In genomic region chr21:28746166-28746565, GRCh38 we compare ENCODE assay signal across 15 cellular contexts.
"Had no signal": no experiment of that assay in that cellular context is flagged by ENCODE, and none has a peak within 500 bp of the region (broad histone marks: within the 10 kb centered on the region; RNA-seq: fewer than 3 reads in every experiment).

No MANE protein-coding gene starts in this region.

- H3K27ac Mint-ChIP-seq: activated B cell treated with CpG ODN at 0.5 μM for 24 hours; activated CD8-positive, alpha-beta memory T cell treated with anti-CD3 and anti-CD28 coated beads, Interleukin-2, amount 10 ng/mL, durations not matched to agents 7 days and 5 days; activated CD8-positive, alpha-beta T cell treated with anti-CD3 and anti-CD28 coated beads, Interleukin-2, amount 10 ng/mL, durations not matched to agents 7 days and 5 days; activated naive CD4-positive, alpha-beta T cell treated with anti-CD3 and anti-CD28 coated beads for 36 hours; activated naive CD4-positive, alpha-beta T cell treated with anti-CD3 and anti-CD28 coated beads, Interleukin-2, amount 50 U/mL, for 24 hours; activated naive CD8-positive, alpha-beta T cell treated with anti-CD3 and anti-CD28 coated beads for 36 hours; activated naive CD8-positive, alpha-beta T cell treated with anti-CD3 and anti-CD28 coated beads, Interleukin-2, amount 50 U/mL, for 24 hours; activated T-helper 1 cell treated with anti-CD3 and anti-CD28 coated beads, Interleukin-12 subunit alpha, Interleukin-12 subunit beta, Interleukin-2, Interleukin-4 antibody, amounts not matched to agents 30 ng/mL and 10 ng/mL and 1 ng/mL, durations not matched to agents 14 hours and 24 hours and 36 hours; activated T-helper 2 cell treated with anti-CD3 and anti-CD28 coated beads, Interferon-gamma antibody, Interleukin-2, Interleukin-4, amounts not matched to agents 10 μg/mL and 5 μg/mL and 100 μg/mL, durations not matched to agents 14 hours and 24 hours and 36 hours; T-cell; T-helper 1 cell treated with Interleukin-12 subunit alpha and Interleukin-12 subunit beta and Interleukin-4 antibody, amounts not matched to agents 30 μg/mL and 1 μg/mL, for 36 hours had no signal

- H3K27ac ChIP-seq: WERI-Rb-1 had no signal

- H3K27me3 ChIP-seq: brain microvascular endothelial cell, colonic mucosa had no signal

- H3K4me3 Mint-ChIP-seq: activated B cell treated with CpG ODN at 0.5 μM for 24 hours; activated CD8-positive, alpha-beta memory T cell treated with anti-CD3 and anti-CD28 coated beads, Interleukin-2, amount 10 ng/mL, durations not matched to agents 7 days and 5 days; activated CD8-positive, alpha-beta T cell treated with anti-CD3 and anti-CD28 coated beads, Interleukin-2, amount 10 ng/mL, durations not matched to agents 7 days and 5 days; activated naive CD4-positive, alpha-beta T cell treated with anti-CD3 and anti-CD28 coated beads for 36 hours; activated naive CD4-positive, alpha-beta T cell treated with anti-CD3 and anti-CD28 coated beads, Interleukin-2, amount 50 U/mL, for 24 hours; activated naive CD8-positive, alpha-beta T cell treated with anti-CD3 and anti-CD28 coated beads for 36 hours; activated naive CD8-positive, alpha-beta T cell treated with anti-CD3 and anti-CD28 coated beads, Interleukin-2, amount 50 U/mL, for 24 hours; activated T-helper 1 cell treated with anti-CD3 and anti-CD28 coated beads, Interleukin-12 subunit alpha, Interleukin-12 subunit beta, Interleukin-2, Interleukin-4 antibody, amounts not matched to agents 30 ng/mL and 10 ng/mL and 1 ng/mL, durations not matched to agents 14 hours and 24 hours and 36 hours; T-cell; T-helper 1 cell treated with Interleukin-12 subunit alpha and Interleukin-12 subunit beta and Interleukin-4 antibody, amounts not matched to agents 30 μg/mL and 1 μg/mL, for 36 hours had no signal

- H3K9me3 Mint-ChIP-seq: activated B cell treated with CpG ODN at 0.5 μM for 24 hours; activated naive CD4-positive, alpha-beta T cell treated with anti-CD3 and anti-CD28 coated beads for 36 hours; activated naive CD4-positive, alpha-beta T cell treated with anti-CD3 and anti-CD28 coated beads, Interleukin-2, amount 50 U/mL, for 24 hours; activated naive CD8-positive, alpha-beta T cell treated with anti-CD3 and anti-CD28 coated beads for 36 hours; activated naive CD8-positive, alpha-beta T cell treated with anti-CD3 and anti-CD28 coated beads, Interleukin-2, amount 50 U/mL, for 24 hours; activated T-helper 1 cell treated with anti-CD3 and anti-CD28 coated beads, Interleukin-12 subunit alpha, Interleukin-12 subunit beta, Interleukin-2, Interleukin-4 antibody, amounts not matched to agents 30 ng/mL and 10 ng/mL and 1 ng/mL, durations not matched to agents 14 hours and 24 hours and 36 hours; activated T-helper 2 cell treated with anti-CD3 and anti-CD28 coated beads, Interferon-gamma antibody, Interleukin-2, Interleukin-4, amounts not matched to agents 10 μg/mL and 5 μg/mL and 100 μg/mL, durations not matched to agents 14 hours and 24 hours and 36 hours; T-cell had no signal

- H3K9me3 ChIP-seq: colonic mucosa had no signal

- H3K36me3 ChIP-seq: brain microvascular endothelial cell, colonic mucosa, WERI-Rb-1 had no signal

- H3K4me1 Mint-ChIP-seq: activated B cell treated with CpG ODN at 0.5 μM for 24 hours; activated CD8-positive, alpha-beta memory T cell treated with anti-CD3 and anti-CD28 coated beads, Interleukin-2, amount 10 ng/mL, durations not matched to agents 7 days and 5 days; activated naive CD4-positive, alpha-beta T cell treated with anti-CD3 and anti-CD28 coated beads, Interleukin-2, amount 50 U/mL, for 24 hours; activated naive CD8-positive, alpha-beta T cell treated with anti-CD3 and anti-CD28 coated beads for 36 hours; activated naive CD8-positive, alpha-beta T cell treated with anti-CD3 and anti-CD28 coated beads, Interleukin-2, amount 50 U/mL, for 24 hours; T-cell had no signal

- H3K27me3 Mint-ChIP-seq: activated B cell treated with CpG ODN at 0.5 μM for 24 hours; activated CD8-positive, alpha-beta memory T cell treated with anti-CD3 and anti-CD28 coated beads, Interleukin-2, amount 10 ng/mL, durations not matched to agents 7 days and 5 days; activated naive CD4-positive, alpha-beta T cell treated with anti-CD3 and anti-CD28 coated beads, Interleukin-2, amount 50 U/mL, for 24 hours; activated naive CD8-positive, alpha-beta T cell treated with anti-CD3 and anti-CD28 coated beads for 36 hours; activated naive CD8-positive, alpha-beta T cell treated with anti-CD3 and anti-CD28 coated beads, Interleukin-2, amount 50 U/mL, for 24 hours; T-cell had no signal

- DNase-seq: cerebellar nuclear complex had no signal

- H3K4me1 ChIP-seq: colonic mucosa had no signal
